In genomic region chr3:143184098-143184497, GRCh38 we compare ENCODE assay signal across 25 cellular contexts.
"Had no signal": no experiment of that assay in that cellular context is flagged by ENCODE, and none has a peak within 500 bp of the region (broad histone marks: within the 10 kb centered on the region; RNA-seq: fewer than 3 reads in every experiment).

No MANE protein-coding gene starts in this region.

- H3K4me1 ChIP-seq: neural progenitor cell, stomach, thyroid gland, upper lobe of right lung had no signal

- H3K36me3 ChIP-seq: brain microvascular endothelial cell, neural progenitor cell, spleen, stomach, thyroid gland, upper lobe of right lung had no signal

- ATAC-seq: activated T-cell treated with anti-CD3 and anti-CD28 coated beads, Interleukin-2, amount 50 U/mL, for 72 hours; left colon; right cardiac atrium; upper lobe of right lung had no signal

- H3K4me3 ChIP-seq: coronary artery, dorsolateral prefrontal cortex, neural progenitor cell, spleen, stomach, thyroid gland, upper lobe of right lung had no signal

- DNase-seq: activated CD4-positive, alpha-beta T cell treated with anti-CD3 and anti-CD28 coated beads for 1 hour; activated CD4-positive, alpha-beta T cell treated with anti-CD3 and anti-CD28 coated beads, Interleukin-2, amount 10 ng/mL, durations not matched to agents 7 days and 5 days; activated effector memory CD4-positive, alpha-beta T cell treated with Interleukin-2 at 50 U/mL for 16 hours; activated naive CD4-positive, alpha-beta T cell treated with Interleukin-2 at 50 U/mL for 16 hours; activated T-cell treated with anti-CD3 and anti-CD28 coated beads for 4 hours; activated T-cell treated with anti-CD3 and anti-CD28 coated beads, Interleukin-2, amount 50 U/mL, for 72 hours; brain microvascular endothelial cell; dorsolateral prefrontal cortex; effector memory CD4-positive, alpha-beta T cell; left colon; naive B cell; occipital lobe; right cardiac atrium; spleen; stomach; T-helper 2 cell; thyroid gland; upper lobe of right lung had no signal

- H3K36me3 Mint-ChIP-seq: mesothelial cell of epicardium, naive B cell, neural progenitor cell had no signal

- H3K27me3 ChIP-seq: brain microvascular endothelial cell, dorsolateral prefrontal cortex, neural progenitor cell, spleen, stomach, thyroid gland, upper lobe of right lung had no signal

- H3K9me3 ChIP-seq: thyroid gland, upper lobe of right lung had no signal

- H3K4me1 Mint-ChIP-seq: mesothelial cell of epicardium, neural progenitor cell had no signal

- H3K27ac Mint-ChIP-seq: activated CD4-positive, alpha-beta T cell treated with anti-CD3 and anti-CD28 coated beads, Interleukin-2, amount 10 ng/mL, durations not matched to agents 7 days and 5 days; activated naive CD8-positive, alpha-beta T cell; activated T-cell treated with anti-CD3 and anti-CD28 coated beads, Interleukin-2, amount 50 U/mL, for 72 hours; mesothelial cell of epicardium; neural progenitor cell had no signal

- FAIRE-seq: astrocyte, frontal cortex, keratinocyte had no signal

- H3K4me3 Mint-ChIP-seq: activated CD4-positive, alpha-beta T cell treated with anti-CD3 and anti-CD28 coated beads, Interleukin-2, amount 10 ng/mL, durations not matched to agents 7 days and 5 days; activated naive CD8-positive, alpha-beta T cell; mesothelial cell of epicardium; neural progenitor cell had no signal

- H3K27me3 Mint-ChIP-seq: activated CD4-positive, alpha-beta T cell treated with anti-CD3 and anti-CD28 coated beads, Interleukin-2, amount 10 ng/mL, durations not matched to agents 7 days and 5 days; activated naive CD8-positive, alpha-beta T cell; naive B cell had no signal
